8 cellular contexts compared by ENCODE assay signal in genomic region chr7:158394936-158395335, GRCh38.
DNase-seq lines count a peak whose midpoint lies in the region; ATAC-seq and TF ChIP-seq lines count a peak whose summit lies in the region.

No MANE protein-coding gene starts in this region.

- H3K4me3 ChIP-seq in LNCaP clone FGC (ENCODE audit: low read depth, low read length) (no peak overlapping the region), lower lobe of right lung (no peak overlapping the region)

- H3K36me3 ChIP-seq in lower lobe of right lung: no peaks in the 10 kb centered on the region

- no peaks in the 10 kb centered on the region for H3K4me1 ChIP-seq in lower lobe of right lung

- no peaks in the 10 kb centered on the region for H3K27me3 ChIP-seq in lower lobe of right lung (ENCODE audit: low read depth)

- H3K9me3 ChIP-seq in lower lobe of right lung: peaks cover 5% of the 10 kb centered on the region

- peak; percentile 86 for TF ChIP-seq CTCF in LNCaP clone FGC (IDR thresholded peaks at IDR 0.05; ENCODE audit: control insufficient read depth, extremely low read depth, insufficient read depth)
- TF ChIP-seq CTCF in lower lobe of right lung (IDR thresholded peaks at IDR 0.05): peak; percentile 73

- ATAC-seq in lower lobe of right lung (peak; percentile 54 to 59), GM21526 (IDR thresholded peaks at IDR 0.05; ENCODE audit: low FRiP score, unreplicated experiment) (no peak), GM21360 (IDR thresholded peaks at IDR 0.05; ENCODE audit: unreplicated experiment) (no peak)

- no peak overlapping the region for H3K27ac ChIP-seq in lower lobe of right lung

- DNase-seq in DMS53 treated with DMSO at 0.1 percent for 48 hours (lab: John Stamatoyannopoulos, UW; ENCODE audit: unreplicated experiment): peak; percentile 8
- no peak for DNase-seq in LNCaP clone FGC (ENCODE audit: low read depth)
- peak; percentile 31 for DNase-seq in activated naive CD4-positive, alpha-beta T cell treated with anti-CD3 and anti-CD28 coated beads, Interleukin-2, amount 50 U/mL, for 16 hours
- DNase-seq in lower lobe of right lung: peak; percentile 62
- DNase-seq in HPDE6-E6E7 (ENCODE audit: extremely low spot score): no peak
- DNase-seq in dedifferentiated amniotic fluid mesenchymal stem cell (ENCODE audit: extremely low spot score): no peak

- intact Hi-C loops in lower lobe of right lung (cut with DNase I): no loop called here

Comparison
In these comparisons a context has a peak if more than half of its experiments do, and no peak if none do; other contexts are left out.
1. DNase-seq: peak in DMS53 treated with DMSO at 0.1 percent for 48 hours (single experiment), activated naive CD4-positive, alpha-beta T cell treated with anti-CD3 and anti-CD28 coated beads, Interleukin-2, amount 50 U/mL, for 16 hours (single experiment) and lower lobe of right lung (single experiment); none in LNCaP clone FGC (single experiment), HPDE6-E6E7 (single experiment) and dedifferentiated amniotic fluid mesenchymal stem cell (single experiment).
2. ATAC-seq: peak in lower lobe of right lung (2 of 2); none in GM21526 (single experiment) and GM21360 (single experiment).